ENCODE assay signal across 8 cellular contexts in genomic region chr9:126326228-126327015, GRCh38. TPM values are rescaled to one million over a fixed set of nuclear protein-coding genes. Genes with fewer than 3 reads are reported as not detected.
A peak's percentile ranks its signal among the peaks of the same experiment; 100 is the strongest.
DNase-seq lines count a peak whose midpoint lies in the region; ATAC-seq and TF ChIP-seq lines count a peak whose summit lies in the region.

Gene MVB12B (plus strand): TSS chr9:126326829. CDS start chr9:126326930, 101 bp downstream.

- intact Hi-C loops in body of pancreas (cut with DNase I) = no loop called here

- peak within 1 kb of the TSS; percentile 41 to 69 (median 69) for H3K27ac ChIP-seq in body of pancreas

- DNase-seq in NCI-H82 (lab: John Stamatoyannopoulos, UW) = peak; percentile 56
- no peak for DNase-seq in NCI-H82 treated with DMSO at 0.1 percent for 48 hours (lab: John Stamatoyannopoulos, UW; ENCODE audit: unreplicated experiment)
- peak; percentile 26 to 68 (median 44) for DNase-seq in T-helper 2 cell
- peak; percentile 36 to 52 (median 46) for DNase-seq in body of pancreas
- DNase-seq in amniotic stem cell (lab: John Stamatoyannopoulos, UW) = no peak

- ATAC-seq in body of pancreas = peak; percentile 81
- no peak for ATAC-seq in HG02798 (IDR thresholded peaks at IDR 0.05; ENCODE audit: poor library complexity, unreplicated experiment)

- H3K9me3 ChIP-seq in body of pancreas = no peaks in the 10 kb centered on the region
- no peaks in the 10 kb centered on the region for H3K9me3 ChIP-seq in iPS-18c (ENCODE audit: control insufficient read depth, insufficient read depth, low read length)
- no peaks in the 10 kb centered on the region for H3K9me3 ChIP-seq in skeletal muscle satellite cell (replicated peaks; ENCODE audit: low read length)

- TF ChIP-seq POLR2A in body of pancreas (IDR thresholded peaks at IDR 0.05) = no peak

- WGBS in body of pancreas, 2 donors = 16 to 50% methylated on average over 13 to 35 of the region's 94 CpGs

- H3K4me1 ChIP-seq in body of pancreas = peaks cover 16% of the 10 kb centered on the region
- H3K4me1 ChIP-seq in skeletal muscle satellite cell (ENCODE audit: control insufficient read depth, insufficient read depth, low read length) = peaks cover 6% of the 10 kb centered on the region

- TF ChIP-seq CTCF in body of pancreas (IDR thresholded peaks at IDR 0.05) = peak in 1 of 7 experiments; percentile 29

- H3K4me2 ChIP-seq in skeletal muscle satellite cell (ENCODE audit: low read length) = peak within 1 kb of the TSS; percentile 90

- peak within 1 kb of the TSS; percentile 82 for H3K9ac ChIP-seq in skeletal muscle satellite cell (ENCODE audit: low read depth, low read length)

- H3K27me3 ChIP-seq in body of pancreas = no peaks in the 10 kb centered on the region
- H3K27me3 ChIP-seq in skeletal muscle satellite cell (ENCODE audit: control insufficient read depth, insufficient read depth, low read length) = no peaks in the 10 kb centered on the region

- H3K4me3 ChIP-seq in body of pancreas (no peak within 1 kb of the TSS), iPS-18c (ENCODE audit: insufficient read depth, low read depth, low read length) (peak within 1 kb of the TSS; percentile 52), skeletal muscle satellite cell (ENCODE audit: low read length) (peak within 1 kb of the TSS; percentile 72)

- H3K36me3 ChIP-seq in body of pancreas (replicated peaks in 1 of 2; ENCODE audit: insufficient read depth in 1 of 2, low read depth in 2 of 2) (no peaks in the 10 kb centered on the region), skeletal muscle satellite cell (ENCODE audit: insufficient read depth, low read length) (no peaks in the 10 kb centered on the region)

RNA-seq across cellular contexts. Expression of gene MVB12B, which starts in this region (rescaled TPM):
- 1 to 10 TPM; 5.2 to 9.9 TPM for total RNA-seq in body of pancreas
- total RNA-seq in skeletal muscle satellite cell (2012; rRNA removed) = 0.51 and 1.1 TPM in 2 replicates

Comparison
In these comparisons a context has a peak if more than half of its experiments do, and no peak if none do; other contexts are left out.
1. DNase-seq: peak in NCI-H82 (single experiment), T-helper 2 cell (5 of 5) and body of pancreas (4 of 4); none in NCI-H82 treated with DMSO at 0.1 percent for 48 hours (single experiment) and amniotic stem cell (single experiment).
2. H3K4me3 ChIP-seq: peak in iPS-18c (single experiment) and skeletal muscle satellite cell (single experiment); none in body of pancreas (0 of 2).